ENCODE assay signal across 1 cellular context in genomic region chr1:148334339-148335130, GRCh38.
TF ChIP-seq lines count a peak whose summit lies in the region.

No MANE protein-coding gene starts in this region.

TF ChIP-seq in K562, 482 proteins besides CTCF, POLR2A, EP300 and RAD21 (continued from another document and continues in another):
- no peak for TF ChIP-seq CTCFL (IDR thresholded peaks at IDR 0.05; ENCODE audit: borderline replicate concordance, insufficient read depth, low read depth, low read length, poor library complexity, severe bottlenecking)
- peak; percentile 99 for TF ChIP-seq ELF4 (CRISPR knock-in tag; IDR thresholded peaks at IDR 0.05)
- TF ChIP-seq SIX5 (IDR thresholded peaks at IDR 0.05; ENCODE audit: borderline replicate concordance in 1 of 2, insufficient read depth in 1 of 2, low read depth in 1 of 2, low read length in 2 of 2) = peak; percentile 7 to 33; a peak in 2 of 4 replicates
- TF ChIP-seq ARID2 (IDR thresholded peaks at IDR 0.05) = 0 out of 2 replicates have a peak, but pooled peaks have one; percentile 39
- TF ChIP-seq CBX2 (IDR thresholded peaks at IDR 0.05; ENCODE audit: insufficient read depth, low read length, poor library complexity, severe bottlenecking) = no peak
- no peak for TF ChIP-seq TEAD2 (tag; IDR thresholded peaks at IDR 0.05)
- TF ChIP-seq ZBED1 (IDR thresholded peaks at IDR 0.05) = peak; percentile 100
- no peak for TF ChIP-seq STAT6 (CRISPR knock-in tag; IDR thresholded peaks at IDR 0.05)
- no peak for TF ChIP-seq ELK1 (CRISPR knock-in tag; IDR thresholded peaks at IDR 0.05)
- TF ChIP-seq HNRNPLL (IDR thresholded peaks at IDR 0.05; ENCODE audit: low read depth, low read length, poor library complexity, severe bottlenecking) = peak; percentile 72
- TF ChIP-seq MAZ (CRISPR knock-in tag; conservative IDR thresholded peaks at IDR 0.05 in 1 of 2, IDR thresholded peaks at IDR 0.05 in 1 of 2) = peak; percentile 69 to 86
- no peak for TF ChIP-seq MCM7 (IDR thresholded peaks at IDR 0.05)
- TF ChIP-seq, protein P1, sequence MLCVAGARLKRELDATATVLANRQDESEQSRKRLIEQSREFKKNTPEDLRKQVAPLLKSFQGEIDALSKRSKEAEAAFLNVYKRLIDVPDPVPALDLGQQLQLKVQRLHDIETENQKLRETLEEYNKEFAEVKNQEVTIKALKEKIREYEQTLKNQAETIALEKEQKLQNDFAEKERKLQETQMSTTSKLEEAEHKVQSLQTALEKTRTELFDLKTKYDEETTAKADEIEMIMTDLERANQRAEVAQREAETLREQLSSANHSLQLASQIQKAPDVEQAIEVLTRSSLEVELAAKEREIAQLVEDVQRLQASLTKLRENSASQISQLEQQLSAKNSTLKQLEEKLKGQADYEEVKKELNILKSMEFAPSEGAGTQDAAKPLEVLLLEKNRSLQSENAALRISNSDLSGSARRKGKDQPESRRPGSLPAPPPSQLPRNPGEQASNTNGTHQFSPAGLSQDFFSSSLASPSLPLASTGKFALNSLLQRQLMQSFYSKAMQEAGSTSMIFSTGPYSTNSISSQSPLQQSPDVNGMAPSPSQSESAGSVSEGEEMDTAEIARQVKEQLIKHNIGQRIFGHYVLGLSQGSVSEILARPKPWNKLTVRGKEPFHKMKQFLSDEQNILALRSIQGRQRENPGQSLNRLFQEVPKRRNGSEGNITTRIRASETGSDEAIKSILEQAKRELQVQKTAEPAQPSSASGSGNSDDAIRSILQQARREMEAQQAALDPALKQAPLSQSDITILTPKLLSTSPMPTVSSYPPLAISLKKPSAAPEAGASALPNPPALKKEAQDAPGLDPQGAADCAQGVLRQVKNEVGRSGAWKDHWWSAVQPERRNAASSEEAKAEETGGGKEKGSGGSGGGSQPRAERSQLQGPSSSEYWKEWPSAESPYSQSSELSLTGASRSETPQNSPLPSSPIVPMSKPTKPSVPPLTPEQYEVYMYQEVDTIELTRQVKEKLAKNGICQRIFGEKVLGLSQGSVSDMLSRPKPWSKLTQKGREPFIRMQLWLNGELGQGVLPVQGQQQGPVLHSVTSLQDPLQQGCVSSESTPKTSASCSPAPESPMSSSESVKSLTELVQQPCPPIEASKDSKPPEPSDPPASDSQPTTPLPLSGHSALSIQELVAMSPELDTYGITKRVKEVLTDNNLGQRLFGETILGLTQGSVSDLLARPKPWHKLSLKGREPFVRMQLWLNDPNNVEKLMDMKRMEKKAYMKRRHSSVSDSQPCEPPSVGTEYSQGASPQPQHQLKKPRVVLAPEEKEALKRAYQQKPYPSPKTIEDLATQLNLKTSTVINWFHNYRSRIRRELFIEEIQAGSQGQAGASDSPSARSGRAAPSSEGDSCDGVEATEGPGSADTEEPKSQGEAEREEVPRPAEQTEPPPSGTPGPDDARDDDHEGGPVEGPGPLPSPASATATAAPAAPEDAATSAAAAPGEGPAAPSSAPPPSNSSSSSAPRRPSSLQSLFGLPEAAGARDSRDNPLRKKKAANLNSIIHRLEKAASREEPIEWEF (CRISPR knock-in tag; IDR thresholded peaks at IDR 0.05) = no peak
- no peak for TF ChIP-seq TCF7L2 (IDR thresholded peaks at IDR 0.05; ENCODE audit: low read depth, low read length)
- peak in 1 of 2 experiments; percentile 97; a peak in 2 of 4 replicates for TF ChIP-seq CSDE1 (IDR thresholded peaks at IDR 0.05)
- peak; percentile 100 for TF ChIP-seq GTF2F1 (IDR thresholded peaks at IDR 0.05; ENCODE audit: low read depth, low read length)
- TF ChIP-seq MECOM (CRISPR knock-in tag; IDR thresholded peaks at IDR 0.05) = no peak
- TF ChIP-seq, protein P2, sequence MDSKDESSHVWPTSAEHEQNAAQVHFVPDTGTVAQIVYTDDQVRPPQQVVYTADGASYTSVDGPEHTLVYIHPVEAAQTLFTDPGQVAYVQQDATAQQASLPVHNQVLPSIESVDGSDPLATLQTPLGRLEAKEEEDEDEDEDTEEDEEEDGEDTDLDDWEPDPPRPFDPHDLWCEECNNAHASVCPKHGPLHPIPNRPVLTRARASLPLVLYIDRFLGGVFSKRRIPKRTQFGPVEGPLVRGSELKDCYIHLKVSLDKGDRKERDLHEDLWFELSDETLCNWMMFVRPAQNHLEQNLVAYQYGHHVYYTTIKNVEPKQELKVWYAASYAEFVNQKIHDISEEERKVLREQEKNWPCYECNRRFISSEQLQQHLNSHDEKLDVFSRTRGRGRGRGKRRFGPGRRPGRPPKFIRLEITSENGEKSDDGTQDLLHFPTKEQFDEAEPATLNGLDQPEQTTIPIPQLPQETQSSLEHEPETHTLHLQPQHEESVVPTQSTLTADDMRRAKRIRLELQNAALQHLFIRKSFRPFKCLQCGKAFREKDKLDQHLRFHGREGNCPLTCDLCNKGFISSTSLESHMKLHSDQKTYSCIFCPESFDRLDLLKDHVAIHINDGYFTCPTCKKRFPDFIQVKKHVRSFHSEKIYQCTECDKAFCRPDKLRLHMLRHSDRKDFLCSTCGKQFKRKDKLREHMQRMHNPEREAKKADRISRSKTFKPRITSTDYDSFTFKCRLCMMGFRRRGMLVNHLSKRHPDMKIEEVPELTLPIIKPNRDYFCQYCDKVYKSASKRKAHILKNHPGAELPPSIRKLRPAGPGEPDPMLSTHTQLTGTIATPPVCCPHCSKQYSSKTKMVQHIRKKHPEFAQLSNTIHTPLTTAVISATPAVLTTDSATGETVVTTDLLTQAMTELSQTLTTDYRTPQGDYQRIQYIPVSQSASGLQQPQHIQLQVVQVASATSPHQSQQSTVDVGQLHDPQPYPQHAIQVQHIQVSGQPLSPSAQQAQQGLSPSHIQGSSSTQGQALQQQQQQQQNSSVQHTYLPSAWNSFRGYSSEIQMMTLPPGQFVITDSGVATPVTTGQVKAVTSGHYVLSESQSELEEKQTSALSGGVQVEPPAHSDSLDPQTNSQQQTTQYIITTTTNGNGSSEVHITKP (IDR thresholded peaks at IDR 0.05; ENCODE audit: partially characterized antibody) = peak; percentile 29
- TF ChIP-seq, protein P3, sequence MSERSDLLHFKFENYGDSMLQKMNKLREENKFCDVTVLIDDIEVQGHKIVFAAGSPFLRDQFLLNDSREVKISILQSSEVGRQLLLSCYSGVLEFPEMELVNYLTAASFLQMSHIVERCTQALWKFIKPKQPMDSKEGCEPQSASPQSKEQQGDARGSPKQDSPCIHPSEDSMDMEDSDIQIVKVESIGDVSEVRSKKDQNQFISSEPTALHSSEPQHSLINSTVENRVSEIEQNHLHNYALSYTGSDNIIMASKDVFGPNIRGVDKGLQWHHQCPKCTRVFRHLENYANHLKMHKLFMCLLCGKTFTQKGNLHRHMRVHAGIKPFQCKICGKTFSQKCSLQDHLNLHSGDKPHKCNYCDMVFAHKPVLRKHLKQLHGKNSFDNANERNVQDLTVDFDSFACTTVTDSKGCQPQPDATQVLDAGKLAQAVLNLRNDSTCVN (CRISPR knock-in tag; IDR thresholded peaks at IDR 0.05) = peak; percentile 99; the same call in 1 of the 2 replicates
- TF ChIP-seq, protein P4, sequence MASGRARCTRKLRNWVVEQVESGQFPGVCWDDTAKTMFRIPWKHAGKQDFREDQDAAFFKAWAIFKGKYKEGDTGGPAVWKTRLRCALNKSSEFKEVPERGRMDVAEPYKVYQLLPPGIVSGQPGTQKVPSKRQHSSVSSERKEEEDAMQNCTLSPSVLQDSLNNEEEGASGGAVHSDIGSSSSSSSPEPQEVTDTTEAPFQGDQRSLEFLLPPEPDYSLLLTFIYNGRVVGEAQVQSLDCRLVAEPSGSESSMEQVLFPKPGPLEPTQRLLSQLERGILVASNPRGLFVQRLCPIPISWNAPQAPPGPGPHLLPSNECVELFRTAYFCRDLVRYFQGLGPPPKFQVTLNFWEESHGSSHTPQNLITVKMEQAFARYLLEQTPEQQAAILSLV (tag; IDR thresholded peaks at IDR 0.05) = peak; percentile 30; the same call in 1 of the 2 replicates
- TF ChIP-seq, protein P5, sequence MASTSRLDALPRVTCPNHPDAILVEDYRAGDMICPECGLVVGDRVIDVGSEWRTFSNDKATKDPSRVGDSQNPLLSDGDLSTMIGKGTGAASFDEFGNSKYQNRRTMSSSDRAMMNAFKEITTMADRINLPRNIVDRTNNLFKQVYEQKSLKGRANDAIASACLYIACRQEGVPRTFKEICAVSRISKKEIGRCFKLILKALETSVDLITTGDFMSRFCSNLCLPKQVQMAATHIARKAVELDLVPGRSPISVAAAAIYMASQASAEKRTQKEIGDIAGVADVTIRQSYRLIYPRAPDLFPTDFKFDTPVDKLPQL (IDR thresholded peaks at IDR 0.05; ENCODE audit: extremely low read depth, insufficient read length) = peak; percentile 100
- peak; percentile 61 for TF ChIP-seq ZNF121 (CRISPR knock-in tag; conservative IDR thresholded peaks at IDR 0.05)
- peak; percentile 87 for TF ChIP-seq CXXC5 (CRISPR knock-in tag; IDR thresholded peaks at IDR 0.05)
- TF ChIP-seq PHF21A (IDR thresholded peaks at IDR 0.05; ENCODE audit: borderline replicate concordance, low read depth) = peak; percentile 71
- TF ChIP-seq NFYB (IDR thresholded peaks at IDR 0.05; ENCODE audit: extremely low read depth, insufficient read length) = no peak
- TF ChIP-seq TAF1 (IDR thresholded peaks at IDR 0.05; ENCODE audit: control insufficient read depth, extremely low read depth, insufficient read depth, low read length, severe bottlenecking) = peak; percentile 61
- TF ChIP-seq, protein P6, sequence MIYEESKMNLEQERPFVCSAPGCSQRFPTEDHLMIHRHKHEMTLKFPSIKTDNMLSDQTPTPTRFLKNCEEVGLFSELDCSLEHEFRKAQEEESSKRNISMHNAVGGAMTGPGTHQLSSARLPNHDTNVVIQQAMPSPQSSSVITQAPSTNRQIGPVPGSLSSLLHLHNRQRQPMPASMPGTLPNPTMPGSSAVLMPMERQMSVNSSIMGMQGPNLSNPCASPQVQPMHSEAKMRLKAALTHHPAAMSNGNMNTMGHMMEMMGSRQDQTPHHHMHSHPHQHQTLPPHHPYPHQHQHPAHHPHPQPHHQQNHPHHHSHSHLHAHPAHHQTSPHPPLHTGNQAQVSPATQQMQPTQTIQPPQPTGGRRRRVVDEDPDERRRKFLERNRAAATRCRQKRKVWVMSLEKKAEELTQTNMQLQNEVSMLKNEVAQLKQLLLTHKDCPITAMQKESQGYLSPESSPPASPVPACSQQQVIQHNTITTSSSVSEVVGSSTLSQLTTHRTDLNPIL (CRISPR knock-in tag; IDR thresholded peaks at IDR 0.05) = peak; percentile 81
- TF ChIP-seq, protein P7, sequence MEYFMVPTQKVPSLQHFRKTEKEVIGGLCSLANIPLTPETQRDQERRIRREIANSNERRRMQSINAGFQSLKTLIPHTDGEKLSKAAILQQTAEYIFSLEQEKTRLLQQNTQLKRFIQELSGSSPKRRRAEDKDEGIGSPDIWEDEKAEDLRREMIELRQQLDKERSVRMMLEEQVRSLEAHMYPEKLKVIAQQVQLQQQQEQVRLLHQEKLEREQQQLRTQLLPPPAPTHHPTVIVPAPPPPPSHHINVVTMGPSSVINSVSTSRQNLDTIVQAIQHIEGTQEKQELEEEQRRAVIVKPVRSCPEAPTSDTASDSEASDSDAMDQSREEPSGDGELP (CRISPR knock-in tag; IDR thresholded peaks at IDR 0.05; ENCODE audit: borderline replicate concordance) = peak; percentile 85
- TF ChIP-seq E2F6 (IDR thresholded peaks at IDR 0.05; ENCODE audit: borderline replicate concordance in 1 of 2, extremely low read depth in 1 of 2, insufficient read depth in 1 of 2, insufficient read length in 1 of 2, low read depth in 1 of 2, low read length in 1 of 2, poor library complexity in 1 of 2, severe bottlenecking in 1 of 2) = peak in 1 of 2 experiments; percentile 87
- peak; percentile 71 for TF ChIP-seq NCOA4 (IDR thresholded peaks at IDR 0.05; ENCODE audit: partially characterized antibody)
- peak; percentile 23; the same call in 1 of the 2 replicates for TF ChIP-seq BACH1 (tag; IDR thresholded peaks at IDR 0.05)
